Comparison of ENCODE assay signal across 1 cellular context in the genomic region with DNA sequence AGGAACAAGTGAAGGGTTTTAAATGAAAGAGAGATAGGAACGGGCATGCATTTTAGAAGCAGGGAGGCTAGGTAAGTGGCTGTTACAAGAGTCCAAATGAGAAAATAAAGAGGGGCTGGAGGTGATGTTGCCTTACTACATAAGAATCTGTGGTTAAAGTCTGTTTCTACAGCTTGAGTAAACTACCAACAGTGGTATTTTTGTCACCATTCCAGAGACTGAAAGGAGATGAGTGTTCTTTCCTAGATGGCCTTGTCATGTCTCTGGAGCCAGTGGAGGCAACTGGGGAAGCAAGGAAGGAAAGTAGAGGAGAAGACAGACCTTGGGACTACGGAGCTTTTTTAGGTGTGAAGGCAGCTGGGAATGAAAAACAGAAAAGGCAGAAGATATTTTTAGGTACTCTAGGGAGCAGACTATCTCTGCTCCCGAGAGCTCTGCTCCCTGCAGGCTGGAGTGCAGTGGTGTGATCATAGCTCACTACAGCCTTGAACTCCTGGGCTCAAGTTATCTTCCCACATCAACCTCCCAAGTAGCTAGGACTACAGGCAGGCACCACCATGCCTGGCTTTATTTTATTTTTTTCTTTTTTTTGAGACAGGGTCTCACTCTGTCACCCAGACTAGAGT.
TF ChIP-seq lines count a peak whose summit lies in the region.

No MANE protein-coding gene starts in this region.

TF ChIP-seq in K562, 482 proteins besides CTCF, POLR2A, EP300 and RAD21:
- no peak for TF ChIP-seq ETV1 (tag; conservative IDR thresholded peaks at IDR 0.05; ENCODE audit: low read depth)
- TF ChIP-seq HNRNPH1 (optimal IDR thresholded peaks at IDR 0.05; ENCODE audit: low read depth, low read length), result no peak
